ENCODE assay signal across 1 cellular context in genomic region chr12:116539905-116540482, GRCh38.
A peak's percentile ranks its signal among the peaks of the same experiment; 100 is the strongest.
TF ChIP-seq lines count a peak whose summit lies in the region.

No MANE protein-coding gene starts in this region.

TF ChIP-seq in K562, 482 proteins besides CTCF, POLR2A, EP300 and RAD21 (continued from another document):
- TF ChIP-seq C11orf30 (IDR thresholded peaks at IDR 0.05; ENCODE audit: low read depth) (peak; percentile 35; the same call in 1 of the 2 replicates), MAFK (IDR thresholded peaks at IDR 0.05; ENCODE audit: low read length) (peak; percentile 26; the same call in 1 of the 2 replicates), PHF21A (IDR thresholded peaks at IDR 0.05; ENCODE audit: borderline replicate concordance, low read depth) (no peak), CBFB (CRISPR knock-in tag; IDR thresholded peaks at IDR 0.05) (no peak), ZKSCAN8 (CRISPR knock-in tag; IDR thresholded peaks at IDR 0.05) (no peak), IFI16 (CRISPR knock-in tag; IDR thresholded peaks at IDR 0.05) (no peak), ZNF146 (CRISPR knock-in tag; IDR thresholded peaks at IDR 0.05; ENCODE audit: unreplicated experiment) (no peak), NFIC (IDR thresholded peaks at IDR 0.05) (peak; percentile 67), ZNF316 (IDR thresholded peaks at IDR 0.05) (peak; percentile 43), TCF7L2 (IDR thresholded peaks at IDR 0.05; ENCODE audit: low read depth, low read length) (no peak), ZNF699 (CRISPR knock-in tag; IDR thresholded peaks at IDR 0.05; ENCODE audit: insufficient replicate concordance) (no peak), PRPF4 (IDR thresholded peaks at IDR 0.05; ENCODE audit: insufficient read depth, low read depth, low read length, poor library complexity, severe bottlenecking) (no peak), ZNF175 (CRISPR knock-in tag; IDR thresholded peaks at IDR 0.05; ENCODE audit: low read depth) (no peak), MCM3 (IDR thresholded peaks at IDR 0.05) (no peak), CHD7 (IDR thresholded peaks at IDR 0.05; ENCODE audit: low read depth, low read length) (peak; percentile 80), ZBTB5 (IDR thresholded peaks at IDR 0.05) (no peak), SIRT6 (IDR thresholded peaks at IDR 0.05; ENCODE audit: low read depth, low read length) (no peak), HMBOX1 (IDR thresholded peaks at IDR 0.05) (0 out of 2 replicates have a peak, but pooled peaks have one; percentile 14)
TF ChIP-seq in K562: peak in this region for 8.
